Comparison of ENCODE assay signal across 18 cellular contexts in the genomic region with DNA sequence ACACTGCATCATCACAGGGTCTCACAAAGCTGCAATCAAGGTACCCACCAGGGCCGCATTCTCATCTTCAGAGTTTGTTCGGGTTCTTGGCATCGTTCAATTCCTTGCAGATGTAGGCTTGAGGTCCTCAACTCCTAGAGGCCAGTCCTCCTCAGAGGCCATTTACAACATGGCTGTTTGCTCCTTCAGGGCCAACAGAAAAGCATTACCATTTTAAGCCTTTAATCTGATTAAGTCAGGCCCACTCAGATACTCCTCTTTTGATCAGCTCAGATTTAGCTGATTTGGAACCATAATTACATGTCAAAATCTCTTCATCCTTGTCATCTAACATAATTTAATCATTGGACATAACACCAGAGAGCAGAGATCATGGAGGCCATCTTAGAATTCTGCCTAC. TPM values are rescaled to one million over a fixed set of nuclear protein-coding genes. Genes with fewer than 3 reads are reported as not detected.
A peak's percentile ranks its signal among the peaks of the same experiment; 100 is the strongest.
DNase-seq lines count a peak whose midpoint lies in the region; TF ChIP-seq lines count a peak whose summit lies in the region.
"Had no signal": no experiment of that assay in that cellular context is flagged by ENCODE, and none has a peak within 500 bp of the region (broad histone marks: within the 10 kb centered on the region; RNA-seq: fewer than 3 reads in every experiment).

No MANE protein-coding gene starts in this region.

- peak overlapping the region; percentile 78 for H3K27ac Mint-ChIP-seq in Caco-2 (ENCODE audit: unreplicated experiment)
- H3K27ac Mint-ChIP-seq: CD4-positive, CD25-positive, alpha-beta regulatory T cell; GM23338 had no signal

- peaks cover 30% of the 10 kb centered on the region for H3K79me1 ChIP-seq in trophoblast cell (ENCODE audit: low read length)

- peak overlapping the region; percentile 86 for H2BK12ac ChIP-seq in trophoblast cell (ENCODE audit: low read length)

- H3K23ac ChIP-seq in trophoblast cell (ENCODE audit: low read length): no peak overlapping the region

- no peaks in the 10 kb centered on the region for H3K27me3 Mint-ChIP-seq in Caco-2 (ENCODE audit: insufficient read depth, unreplicated experiment)
- H3K27me3 Mint-ChIP-seq: CD4-positive, CD25-positive, alpha-beta regulatory T cell had no signal

- no peak overlapping the region for H4K12ac ChIP-seq in trophoblast cell (ENCODE audit: low read depth, low read length)

- H2BK5ac ChIP-seq in trophoblast cell (ENCODE audit: low read depth, low read length, poor library complexity): peak overlapping the region; percentile 92

- no peaks in the 10 kb centered on the region for H3K27me3 ChIP-seq in Caco-2 (replicated peaks; ENCODE audit: control insufficient read depth, insufficient read depth, low read length)
- no peaks in the 10 kb centered on the region for H3K27me3 ChIP-seq in trophoblast cell (ENCODE audit: insufficient read depth, low read length)

- no peak overlapping the region for H2AFZ ChIP-seq in trophoblast cell (ENCODE audit: insufficient read depth, low read length, poor library complexity)
- H2AFZ ChIP-seq: GM23338 had no signal

- H3K4me2 ChIP-seq in trophoblast cell (ENCODE audit: low read length): no peak overlapping the region
- H3K4me2 ChIP-seq: BLaER1 treated with 17β-estradiol and CSF1 and Interleukin-3, amounts not matched to agents 10 nM and 100 nM; GM23338 had no signal

- H3K4me3 Mint-ChIP-seq in Caco-2 (ENCODE audit: unreplicated experiment): peak overlapping the region; percentile 68
- H3K4me3 Mint-ChIP-seq: CD4-positive, CD25-positive, alpha-beta regulatory T cell; GM23338 had no signal

- CTCF ChIA-PET in Caco-2 (lab: Charles Lee): no interaction called here

- peak overlapping the region; percentile 85 for H3K18ac ChIP-seq in trophoblast cell (ENCODE audit: low read length)

- H3K4me3 ChIP-seq in Caco-2 (ENCODE audit: low read depth, low read length) (no peak overlapping the region), trophoblast cell (ENCODE audit: low read depth, low read length) (no peak overlapping the region)
- H3K4me3 ChIP-seq: BLaER1 treated with 17β-estradiol and CSF1 and Interleukin-3, amounts not matched to agents 10 nM and 100 nM; GM23338 had no signal

- no peak overlapping the region for H3K9ac ChIP-seq in trophoblast cell (ENCODE audit: low read length)
- H3K9ac ChIP-seq: BLaER1 treated with 17β-estradiol and CSF1 and Interleukin-3, amounts not matched to agents 10 nM and 100 nM had no signal

- peak overlapping the region; percentile 94 for H4K91ac ChIP-seq in trophoblast cell (ENCODE audit: low read depth, low read length)

- peaks cover 4% of the 10 kb centered on the region for H3K79me2 ChIP-seq in trophoblast cell (ENCODE audit: control insufficient read depth, insufficient read depth, low read length, poor library complexity)

- H3K36me3 ChIP-seq in Caco-2 (ENCODE audit: control insufficient read depth, insufficient read depth, low read length): no peaks in the 10 kb centered on the region
- no peaks in the 10 kb centered on the region for H3K36me3 ChIP-seq in trophoblast cell (ENCODE audit: control insufficient read depth in 1 of 2, insufficient read depth in 2 of 2, low read length in 2 of 2)
- H3K36me3 ChIP-seq: BLaER1 treated with 17β-estradiol and CSF1 and Interleukin-3, amounts not matched to agents 10 nM and 100 nM had no signal

- no peak for DNase-seq in Caco-2
- peak; percentile 48 to 76 for DNase-seq in NCI-H524 (lab: John Stamatoyannopoulos, UW)
- DNase-seq in SK-N-DZ (ENCODE audit: low spot score): peak; percentile 63
- DNase-seq in trophoblast cell: no peak
- DNase-seq in HT-29 (ENCODE audit: low spot score): no peak
- DNase-seq in NCI-H2196 treated with DMSO at 0.1 percent for 48 hours (lab: John Stamatoyannopoulos, UW; ENCODE audit: unreplicated experiment): no peak
- DNase-seq in activated effector memory CD4-positive, alpha-beta T cell treated with Interleukin-2 at 50 U/mL for 16 hours: no peak
- DNase-seq: ACHN; Calu3; CD4-positive, CD25-positive, alpha-beta regulatory T cell; DMS153; DMS79 treated with DMSO at 0.1 percent for 48 hours; EL; H7 had no signal

- peak overlapping the region; percentile 95 for H2BK120ac ChIP-seq in trophoblast cell (ENCODE audit: insufficient read depth, low read length, poor library complexity)

- H4K8ac ChIP-seq in trophoblast cell (ENCODE audit: low read depth, low read length): peak overlapping the region; percentile 67

- intact Hi-C loops in Caco-2 (cut with micrococcal nuclease; ENCODE audit: unreplicated experiment): no loop called here

- POLR2A ChIA-PET in Caco-2 (lab: Charles Lee): interaction anchor here (0.5 kb wide), 1 partner anchor 118 kb away, joined by 4 read pairs; no protein-coding TSS in a partner anchor

- peaks cover 20% of the 10 kb centered on the region for H3K36me3 Mint-ChIP-seq in Caco-2 (ENCODE audit: insufficient read depth, unreplicated experiment)
- H3K36me3 Mint-ChIP-seq: CD4-positive, CD25-positive, alpha-beta regulatory T cell had no signal

- no peak for TF ChIP-seq CTCF in Caco-2 (IDR thresholded peaks at IDR 0.05; ENCODE audit: insufficient read depth in 1 of 2, low read depth in 1 of 2, low read length in 1 of 2, severe bottlenecking in 1 of 2, unreplicated experiment in 1 of 2)

- H3K4me1 ChIP-seq in Caco-2 (peaks cover 83% of the 10 kb centered on the region), trophoblast cell (ENCODE audit: control insufficient read depth in 1 of 2, insufficient read depth in 2 of 2, low read length in 2 of 2) (peaks cover 21 to 32% of the 10 kb centered on the region in 2 experiments)

- H3K14ac ChIP-seq in trophoblast cell (ENCODE audit: low read length): peak overlapping the region; percentile 76

- no peaks in the 10 kb centered on the region for H3K9me3 ChIP-seq in Caco-2
- H3K9me3 ChIP-seq in trophoblast cell (ENCODE audit: insufficient read depth, low read depth, low read length): no peaks in the 10 kb centered on the region
- H3K9me3 ChIP-seq: BLaER1 treated with 17β-estradiol and CSF1 and Interleukin-3, amounts not matched to agents 10 nM and 100 nM had no signal

- peak overlapping the region; percentile 86 for H3K27ac ChIP-seq in trophoblast cell (ENCODE audit: low read depth, low read length)
- H3K27ac ChIP-seq: BLaER1 treated with 17β-estradiol and CSF1 and Interleukin-3, amounts not matched to agents 10 nM and 100 nM; HL-60 had no signal

- H3K4me1 Mint-ChIP-seq in Caco-2 (ENCODE audit: low read depth, unreplicated experiment): peaks cover 49% of the 10 kb centered on the region

- peak overlapping the region; percentile 79 for H2AK5ac ChIP-seq in trophoblast cell (ENCODE audit: low read length)

- WGBS in trophoblast cell (ENCODE audit: extremely low coverage, insufficient coverage, insufficient read length): no CpG with 5 or more reads among the region's 3 CpGs

- H3K9me3 Mint-ChIP-seq in Caco-2 (ENCODE audit: unreplicated experiment): no peaks in the 10 kb centered on the region
- H3K9me3 Mint-ChIP-seq: GM23338 had no signal

- TSS peak; percentile 71 for BruUV-seq in Caco-2 (replicated peaks; lab: Mats Ljungman, UMichigan)

- peak overlapping the region; percentile 52 for H3K4ac ChIP-seq in trophoblast cell (ENCODE audit: low read depth, low read length)

RNA-seq across cellular contexts. Expression of gene BFSP2, which starts 55.4 kb away (rescaled TPM):
- total RNA-seq in Caco-2 (2022): not detected in 2 replicates
- polyA plus RNA-seq in SK-N-DZ (2014; cell fraction: cytosol; rRNA removed): not detected in 2 replicates
- polyA plus RNA-seq in SK-N-DZ (2014; cell fraction: nucleus; rRNA removed): not detected in 2 replicates
- not detected in 2 replicates for polyA plus RNA-seq in trophoblast cell (2013)
- total RNA-seq in HT-29 (2014; rRNA removed; shearing (Covaris generic)): not detected in 2 replicates
- total RNA-seq: A172, Calu3, GM23338, H7 had no signal
- polyA plus RNA-seq: GM23338 had no signal

Comparison
In these comparisons a context has a peak if more than half of its experiments do, and no peak if none do; other contexts are left out.
1. DNase-seq: peak in NCI-H524 (2 of 2) and SK-N-DZ (single experiment); none in Caco-2 (0 of 2), trophoblast cell (0 of 2), HT-29 (single experiment), NCI-H2196 treated with DMSO at 0.1 percent for 48 hours (single experiment) and activated effector memory CD4-positive, alpha-beta T cell treated with Interleukin-2 at 50 U/mL for 16 hours (single experiment).